Comparison of ENCODE assay signal across 17 cellular contexts in the genomic region with DNA sequence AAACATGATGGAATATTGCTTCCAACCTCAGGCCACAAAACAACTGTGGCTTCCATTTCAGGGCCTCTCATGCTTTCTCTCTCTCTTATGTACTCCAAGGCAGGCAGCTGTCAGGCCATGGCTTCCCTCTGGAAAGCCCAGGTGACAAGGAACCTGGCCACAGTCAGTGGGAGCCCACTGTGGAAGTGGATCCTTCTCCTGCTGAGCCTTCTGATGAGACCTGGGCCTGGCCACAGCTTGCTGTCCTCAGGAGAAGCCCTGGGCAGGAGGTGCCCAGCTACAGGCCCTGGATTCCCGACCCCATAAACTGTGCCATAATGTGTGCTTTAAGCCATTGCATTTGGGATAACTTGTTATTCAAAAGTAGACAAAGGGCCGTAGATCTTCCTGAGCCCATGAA.
"Had no signal": no experiment of that assay in that cellular context is flagged by ENCODE, and none has a peak within 500 bp of the region (broad histone marks: within the 10 kb centered on the region; RNA-seq: fewer than 3 reads in every experiment).

No MANE protein-coding gene starts in this region.

- ATAC-seq: heart left ventricle; left cardiac atrium; left ventricle myocardium superior; naive thymus-derived CD8-positive, alpha-beta T cell; sciatic nerve had no signal

- DNase-seq: cerebellar nuclear complex; effector CD4-positive, alpha-beta T cell; hippocampal formation; left cardiac atrium; left ventricle myocardium superior; mesenchymal stem cell; naive thymus-derived CD8-positive, alpha-beta T cell; stimulated activated CD4-positive, alpha-beta T cell treated with anti-CD3 and anti-CD28 coated beads, Interleukin-12 subunit alpha, Interleukin-12 subunit beta, amount 100 ng/mL, for 4 hours; stimulated activated naive CD4-positive, alpha-beta T cell treated with Interleukin-2 at 50 U/mL for 16 hours; uterus had no signal

- H3K4me3 Mint-ChIP-seq: naive thymus-derived CD8-positive, alpha-beta T cell had no signal

- H3K4me1 ChIP-seq: upper lobe of left lung, uterus had no signal

- H3K27ac ChIP-seq: heart left ventricle, neutrophil, skin epidermis, tibial artery, upper lobe of left lung, uterus had no signal

- H3K9me3 Mint-ChIP-seq: naive thymus-derived CD8-positive, alpha-beta T cell had no signal

- H3K36me3 ChIP-seq: heart left ventricle, neutrophil, tibial artery, upper lobe of left lung, uterus had no signal

- H3K36me3 Mint-ChIP-seq: naive thymus-derived CD8-positive, alpha-beta T cell had no signal

- H3K9me3 ChIP-seq: heart left ventricle, neutrophil, tibial artery, upper lobe of left lung, uterus had no signal

- H3K4me3 ChIP-seq: heart left ventricle, lung, skin epidermis, tibial artery, upper lobe of left lung, uterus had no signal
